Comparison of ENCODE assay signal across 3 cellular contexts in genomic region chr15:58448331-58448730, GRCh38.
A peak's percentile ranks its signal among the peaks of the same experiment; 100 is the strongest.
TF ChIP-seq lines count a peak whose summit lies in the region.

No MANE protein-coding gene starts in this region.

TF ChIP-seq in IMR-90, 13 proteins besides CTCF, POLR2A, EP300 and RAD21:
- TF ChIP-seq FOS (IDR thresholded peaks at IDR 0.05; ENCODE audit: low read depth, low read length) (no peak), RCOR1 (IDR thresholded peaks at IDR 0.05; ENCODE audit: insufficient replicate concordance, low read length) (no peak), MAFK (IDR thresholded peaks at IDR 0.05; ENCODE audit: low read depth, low read length) (no peak), MAZ (IDR thresholded peaks at IDR 0.05; ENCODE audit: borderline replicate concordance, low read depth, low read length) (no peak), CHD1 (IDR thresholded peaks at IDR 0.05; ENCODE audit: low read depth, low read length) (no peak), ELK1 (IDR thresholded peaks at IDR 0.05; ENCODE audit: borderline replicate concordance, low read depth, low read length) (no peak), RFX5 (IDR thresholded peaks at IDR 0.05; ENCODE audit: low read depth, low read length) (no peak), BHLHE40 (IDR thresholded peaks at IDR 0.05; ENCODE audit: low read depth, low read length) (no peak), NFE2L2 (IDR thresholded peaks at IDR 0.05; ENCODE audit: low read depth, low read length) (no peak), USF2 (IDR thresholded peaks at IDR 0.05; ENCODE audit: low read depth, low read length) (no peak), MXI1 (IDR thresholded peaks at IDR 0.05; ENCODE audit: borderline replicate concordance, low read depth, low read length) (no peak), SMC3 (IDR thresholded peaks at IDR 0.05; ENCODE audit: low read depth, low read length) (no peak), CEBPB (IDR thresholded peaks at IDR 0.05; ENCODE audit: low read depth, low read length) (no peak)

TF ChIP-seq in K562, 482 proteins besides CTCF, POLR2A, EP300 and RAD21:
- TF ChIP-seq SMARCE1 (IDR thresholded peaks at IDR 0.05): no peak
- no peak for TF ChIP-seq TFAM (CRISPR knock-in tag; conservative IDR thresholded peaks at IDR 0.05)
- TF ChIP-seq HBP1 (CRISPR knock-in tag; IDR thresholded peaks at IDR 0.05): no peak
- no peak for TF ChIP-seq XRCC4 (IDR thresholded peaks at IDR 0.05; ENCODE audit: extremely low read depth, insufficient read depth, insufficient read length)
- TF ChIP-seq SIRT6 (IDR thresholded peaks at IDR 0.05; ENCODE audit: low read depth, low read length): no peak
- TF ChIP-seq CHD1 (IDR thresholded peaks at IDR 0.05; ENCODE audit: low read length): no peak
- TF ChIP-seq IRF9 (tag; IDR thresholded peaks at IDR 0.05): no peak
- no peak for TF ChIP-seq GABPA (tag; conservative IDR thresholded peaks at IDR 0.05; ENCODE audit: low read depth)
- TF ChIP-seq ZNF75A (CRISPR knock-in tag; IDR thresholded peaks at IDR 0.05): no peak
- TF ChIP-seq HOXB6 (CRISPR knock-in tag; IDR thresholded peaks at IDR 0.05; ENCODE audit: borderline replicate concordance): no peak
- TF ChIP-seq TAF7 (tag; IDR thresholded peaks at IDR 0.05): no peak
- no peak for TF ChIP-seq ZNF707 (CRISPR knock-in tag; conservative IDR thresholded peaks at IDR 0.05)
- no peak for TF ChIP-seq TEAD2 (tag; IDR thresholded peaks at IDR 0.05)
- no peak for TF ChIP-seq ZNF224 (CRISPR knock-in tag; IDR thresholded peaks at IDR 0.05)
- no peak for TF ChIP-seq STAT6 (CRISPR knock-in tag; IDR thresholded peaks at IDR 0.05)

TF ChIP-seq in HepG2, 621 proteins besides CTCF, POLR2A, EP300 and RAD21:
- no peak for TF ChIP-seq ZNF280D (CRISPR knock-in tag; IDR thresholded peaks at IDR 0.05)
- peak; percentile 25; the same call in 1 of the 2 replicates for TF ChIP-seq HNF4A (CRISPR knock-in tag; IDR thresholded peaks at IDR 0.05)
TF ChIP-seq in HepG2: peak in this region for 1.
